Comparison of ENCODE assay signal across 15 cellular contexts in genomic region chr1:148386617-148387016, GRCh38.
"Had no signal": no experiment of that assay in that cellular context is flagged by ENCODE, and none has a peak within 500 bp of the region (broad histone marks: within the 10 kb centered on the region; RNA-seq: fewer than 3 reads in every experiment).

No MANE protein-coding gene starts in this region.

- H3K27ac Mint-ChIP-seq: activated T-helper 2 cell treated with anti-CD3 and anti-CD28 coated beads, Interferon-gamma antibody, Interleukin-2, Interleukin-4, amounts not matched to agents 10 μg/mL and 5 μg/mL and 100 μg/mL, durations not matched to agents 14 hours and 24 hours and 36 hours had no signal

- DNase-seq: activated CD4-positive, alpha-beta memory T cell treated with anti-CD3 and anti-CD28 coated beads, Interleukin-2, amount 10 ng/mL, durations not matched to agents 7 days and 5 days; activated CD8-positive, alpha-beta memory T cell treated with anti-CD3 and anti-CD28 coated beads, Interleukin-2, amount 50 U/mL, for 48 hours; colonic mucosa; esophagus squamous epithelium; foreskin fibroblast; left cardiac atrium; lower lobe of right lung; spleen; stimulated activated CD4-positive, alpha-beta T cell treated with anti-CD3 and anti-CD28 coated beads, Interleukin-1b, Interleukin-23, amount 100 ng/mL, for 48 hours; upper lobe of left lung had no signal

- H3K27me3 ChIP-seq: cardiac muscle cell, colonic mucosa, spleen, suprapubic skin, upper lobe of left lung had no signal

- H3K27ac ChIP-seq: cardiac muscle cell, colonic mucosa, esophagus squamous epithelium, lower lobe of right lung, suprapubic skin, upper lobe of left lung had no signal

- ATAC-seq: activated CD4-positive, CD25-positive, alpha-beta regulatory T cell treated with anti-CD3 and anti-CD28 coated beads, Interleukin-2, amount 50 U/mL, for 24 hours; left cardiac atrium; lower lobe of right lung; sciatic nerve had no signal

- H3K9me3 Mint-ChIP-seq: activated CD4-positive, alpha-beta memory T cell treated with anti-CD3 and anti-CD28 coated beads, Interleukin-2, amount 10 ng/mL, durations not matched to agents 7 days and 5 days; activated T-helper 2 cell treated with anti-CD3 and anti-CD28 coated beads, Interferon-gamma antibody, Interleukin-2, Interleukin-4, amounts not matched to agents 10 μg/mL and 5 μg/mL and 100 μg/mL, durations not matched to agents 14 hours and 24 hours and 36 hours had no signal

- H3K4me3 ChIP-seq: cardiac muscle cell, colonic mucosa, esophagus squamous epithelium, lower lobe of right lung, spleen, suprapubic skin, upper lobe of left lung had no signal

- H3K36me3 ChIP-seq: cardiac muscle cell, colonic mucosa, esophagus squamous epithelium, lower lobe of right lung, spleen, suprapubic skin, upper lobe of left lung had no signal

- H3K4me1 ChIP-seq: colonic mucosa, lower lobe of right lung had no signal

- H3K27me3 Mint-ChIP-seq: activated CD4-positive, alpha-beta memory T cell treated with anti-CD3 and anti-CD28 coated beads, Interleukin-2, amount 10 ng/mL, durations not matched to agents 7 days and 5 days had no signal

- H3K9me3 ChIP-seq: colonic mucosa, esophagus squamous epithelium, lower lobe of right lung, spleen, suprapubic skin, upper lobe of left lung had no signal
